8 cellular contexts compared by ENCODE assay signal in the genomic region with DNA sequence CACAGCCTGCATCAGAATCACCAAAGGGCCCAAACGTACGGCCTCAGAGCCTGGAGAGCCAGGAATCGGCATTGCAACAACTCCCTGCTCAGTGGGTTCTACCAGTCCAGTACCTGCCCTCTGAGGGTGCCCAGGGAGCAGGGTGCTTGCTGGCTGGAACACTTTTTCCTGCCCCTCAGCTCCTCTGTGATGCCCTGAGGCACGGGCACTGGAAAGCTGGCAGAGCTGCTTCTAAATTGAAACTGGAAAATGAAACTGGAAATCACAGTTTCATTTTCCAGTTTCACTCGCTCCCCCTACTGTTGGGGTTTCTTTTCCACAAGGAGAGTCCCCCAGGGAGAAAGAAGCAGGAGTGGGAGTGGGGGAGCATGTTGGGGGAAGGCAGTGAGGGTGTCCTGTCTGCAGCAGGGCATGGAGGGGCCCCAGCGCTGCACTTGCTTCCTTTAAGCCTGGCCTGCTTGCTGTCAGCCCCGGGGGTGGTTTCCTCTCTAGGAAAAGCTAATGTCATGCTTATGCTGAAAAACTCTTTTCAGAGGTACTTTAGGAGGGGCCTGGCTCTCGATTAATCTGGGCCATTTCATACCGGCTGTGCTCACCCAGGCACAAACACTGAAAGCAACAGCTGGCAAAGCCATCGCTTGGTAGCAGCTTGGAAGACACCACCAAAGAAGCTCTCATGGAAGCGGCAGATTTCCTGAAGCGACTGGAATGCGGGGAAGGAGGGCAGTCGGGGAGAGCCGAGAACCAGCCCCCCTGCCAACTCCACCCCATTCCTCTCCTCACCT. TPM values are rescaled to one million over a fixed set of nuclear protein-coding genes. Genes with fewer than 3 reads are reported as not detected.
DNase-seq lines count a peak whose midpoint lies in the region; ATAC-seq lines count a peak whose summit lies in the region.

No MANE protein-coding gene starts in this region.

- H3K4me2 ChIP-seq in neuronal stem cell (ENCODE audit: insufficient read depth, low read length, poor library complexity, severe bottlenecking) = no peak overlapping the region

- no peak overlapping the region for H4K91ac ChIP-seq in neuronal stem cell (ENCODE audit: low read depth, low read length, poor library complexity)

- WGBS in neuronal stem cell (ENCODE audit: extremely low coverage in 2 of 2, insufficient read length in 2 of 2, insufficient replicate concordance in 1 of 2), 2 donors = no CpG with 5 or more reads among the region's 15 CpGs

- DNase-seq in Daoy (ENCODE audit: low read depth) (peak; percentile 47), NCI-H524 treated with DMSO at 0.1 percent for 48 hours (lab: John Stamatoyannopoulos, UW) (peak; percentile 6), neuronal stem cell (ENCODE audit: low spot score) (no peak), GM19240 (ENCODE audit: insufficient read length, low spot score) (no peak)
- DNase-seq in central memory CD4-positive, alpha-beta T cell = no peak

- H2BK12ac ChIP-seq in neuronal stem cell (ENCODE audit: low read length) = no peak overlapping the region

- H3K4me3 Mint-ChIP-seq in dendritic cell treated with granulocyte-macrophage colony-stimulating factor and Interleukin-4, amounts not matched to agents 40 ng/mL and 50 ng/mL, for 4 days = peak overlapping the region; percentile 53

- H3K36me3 ChIP-seq in neuronal stem cell (replicated peaks in 1 of 2; ENCODE audit: control insufficient read depth in 2 of 2, insufficient read depth in 2 of 2, low read length in 2 of 2) = no peaks in the 10 kb centered on the region

- intact Hi-C loops in dendritic cell treated with granulocyte-macrophage colony-stimulating factor and Interleukin-4, amounts not matched to agents 40 ng/mL and 50 ng/mL, for 4 days (cut with micrococcal nuclease) = loop anchor here (5.0 kb wide), 1 partner anchor 33 kb away; no protein-coding TSS in a partner anchor

- H2AK5ac ChIP-seq in neuronal stem cell (ENCODE audit: low read depth, low read length) = no peak overlapping the region

- no peak overlapping the region for H4K8ac ChIP-seq in neuronal stem cell (ENCODE audit: low read depth, low read length)

- H3K27ac ChIP-seq in neuronal stem cell (replicated peaks; ENCODE audit: low read length) = no peak overlapping the region

- H3K4me3 ChIP-seq in neuronal stem cell (ENCODE audit: low read length in 2 of 2) = no peak overlapping the region

- no peak overlapping the region for H2BK120ac ChIP-seq in neuronal stem cell (ENCODE audit: low read depth, low read length)

- peaks cover under 1 to 3% of the 10 kb centered on the region in 2 donors for H3K9me3 ChIP-seq in neuronal stem cell (replicated peaks in 1 of 2; ENCODE audit: control insufficient read depth in 2 of 2, insufficient read depth in 1 of 2, low read depth in 1 of 2, low read length in 2 of 2)

- no peaks in the 10 kb centered on the region for H3K27me3 ChIP-seq in neuronal stem cell (ENCODE audit: control insufficient read depth in 3 of 3, insufficient read depth in 3 of 3, low read depth in 1 of 3, low read length in 3 of 3)

- H2BK5ac ChIP-seq in neuronal stem cell (ENCODE audit: low read length) = no peak overlapping the region

- H3K4me1 Mint-ChIP-seq in dendritic cell treated with granulocyte-macrophage colony-stimulating factor and Interleukin-4, amounts not matched to agents 40 ng/mL and 50 ng/mL, for 4 days (ENCODE audit: low read depth) = peaks cover 96% of the 10 kb centered on the region

- ATAC-seq in HG02642 (IDR thresholded peaks at IDR 0.05; ENCODE audit: poor library complexity, unreplicated experiment) (no peak), HG03342 (IDR thresholded peaks at IDR 0.05; ENCODE audit: unreplicated experiment) (no peak)

- H3K9ac ChIP-seq in neuronal stem cell (ENCODE audit: low read depth, low read length, poor library complexity) = peak overlapping the region; percentile 17

- H2BK15ac ChIP-seq in neuronal stem cell (ENCODE audit: low read length) = no peak overlapping the region

- peaks cover 4% of the 10 kb centered on the region for H3K27me3 Mint-ChIP-seq in dendritic cell treated with granulocyte-macrophage colony-stimulating factor and Interleukin-4, amounts not matched to agents 40 ng/mL and 50 ng/mL, for 4 days

- no peak overlapping the region for H3K4ac ChIP-seq in neuronal stem cell (ENCODE audit: low read length)

- peak overlapping the region; percentile 1 for H3K18ac ChIP-seq in neuronal stem cell (ENCODE audit: low read length)

- no peak overlapping the region for H3K14ac ChIP-seq in neuronal stem cell (ENCODE audit: low read length)

- no peak overlapping the region for H3K23ac ChIP-seq in neuronal stem cell (ENCODE audit: low read depth, low read length, poor library complexity)

- H3K36me3 Mint-ChIP-seq in dendritic cell treated with granulocyte-macrophage colony-stimulating factor and Interleukin-4, amounts not matched to agents 40 ng/mL and 50 ng/mL, for 4 days (ENCODE audit: low read depth) = peaks cover 6% of the 10 kb centered on the region

- H3K4me1 ChIP-seq in neuronal stem cell (ENCODE audit: control insufficient read depth in 2 of 2, insufficient read depth in 1 of 2, low read depth in 1 of 2, low read length in 2 of 2) = peaks cover 0 to 10% of the 10 kb centered on the region in 2 donors

- no peaks in the 10 kb centered on the region for H3K79me1 ChIP-seq in neuronal stem cell (ENCODE audit: low read depth, low read length)

- no peak overlapping the region for H2AFZ ChIP-seq in neuronal stem cell (ENCODE audit: low read length)

- H3K9me3 Mint-ChIP-seq in dendritic cell treated with granulocyte-macrophage colony-stimulating factor and Interleukin-4, amounts not matched to agents 40 ng/mL and 50 ng/mL, for 4 days = peaks cover 8% of the 10 kb centered on the region

- peak overlapping the region; percentile 70 for H3K27ac Mint-ChIP-seq in dendritic cell treated with granulocyte-macrophage colony-stimulating factor and Interleukin-4, amounts not matched to agents 40 ng/mL and 50 ng/mL, for 4 days

RNA-seq across cellular contexts. Expression of gene IRF1, which starts 26.2 kb away (rescaled TPM):
- total RNA-seq in Daoy (2014; rRNA removed; shearing (Covaris generic)) = 18.2 and 20.1 TPM in 2 replicates
- 1.4 TPM for polyA plus RNA-seq in neuronal stem cell (2013, experiment 1 of 2)
- polyA plus RNA-seq in neuronal stem cell (2013, experiment 2 of 2) = 1.5 TPM

Comparison
In these comparisons a context has a peak if more than half of its experiments do, and no peak if none do; other contexts are left out.
1. DNase-seq: peak in Daoy (single experiment) and NCI-H524 treated with DMSO at 0.1 percent for 48 hours (single experiment); none in neuronal stem cell (single experiment), central memory CD4-positive, alpha-beta T cell (single experiment) and GM19240 (single experiment).